ENCODE assay signal across 8 cellular contexts in the genomic region with DNA sequence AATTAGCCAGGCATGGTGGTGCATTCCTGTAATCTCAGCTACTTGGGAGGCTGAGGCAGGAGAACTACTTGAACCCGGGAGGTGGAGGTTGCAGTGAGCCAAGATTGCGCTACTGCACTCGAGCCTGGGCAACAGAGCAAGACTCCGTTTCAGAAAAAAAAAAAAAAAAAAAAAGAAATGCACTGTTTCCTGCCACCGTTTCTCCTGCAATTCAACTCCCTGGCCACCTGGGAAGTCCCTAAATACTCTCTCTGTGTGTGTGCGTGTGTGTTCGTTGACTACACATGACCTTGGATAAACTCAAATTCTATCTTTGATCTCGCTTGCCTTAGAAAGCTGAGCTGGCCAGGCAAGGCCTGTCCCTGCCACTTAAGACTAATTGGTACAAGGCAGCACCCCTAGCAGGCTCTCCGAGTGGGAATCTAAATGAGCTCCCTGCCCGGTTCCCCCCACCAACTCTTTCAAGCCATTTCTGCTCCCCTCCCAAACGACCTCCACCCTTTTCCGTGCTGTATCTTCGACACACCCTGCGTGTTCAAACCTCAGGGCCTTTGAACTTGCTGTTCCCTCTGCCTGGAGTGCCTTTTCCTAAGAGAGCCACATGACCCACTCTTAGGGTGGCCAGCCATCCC. TPM values are rescaled to one million over a fixed set of nuclear protein-coding genes. Genes with fewer than 3 reads are reported as not detected.
DNase-seq lines count a peak whose midpoint lies in the region; ATAC-seq and TF ChIP-seq lines count a peak whose summit lies in the region.

No MANE protein-coding gene starts in this region.

- CTCF ChIA-PET in CD8-positive, alpha-beta T cell (lab: Charles Lee), result interaction anchor here (1.4 to 1.5 kb wide), 2 partner anchors 20 to 28 kb away, joined by 4 to 5 read pairs; a partner anchor contains a TSS

- H3K27ac Mint-ChIP-seq in CD8-positive, alpha-beta T cell, result no peak overlapping the region
- H3K27ac Mint-ChIP-seq in T-helper 2 cell treated with Interferon-gamma antibody and Interleukin-4, amounts not matched to agents 5 μg/mL and 100 μg/mL, for 36 hours, result peak overlapping the region; percentile 53

- no peak for DNase-seq in CD8-positive, alpha-beta T cell
- DNase-seq in GM20000 (ENCODE audit: low spot score) (peak; percentile 47), right lobe of liver (no peak)
- no peak for DNase-seq in T-helper 2 cell treated with Interferon-gamma antibody and Interleukin-4, amounts not matched to agents 5 μg/mL and 100 μg/mL, for 36 hours (ENCODE audit: low spot score)

- H3K4me1 Mint-ChIP-seq in CD8-positive, alpha-beta T cell (ENCODE audit: low read depth), result peaks cover 7% of the 10 kb centered on the region
- H3K4me1 Mint-ChIP-seq in T-helper 2 cell treated with Interferon-gamma antibody and Interleukin-4, amounts not matched to agents 5 μg/mL and 100 μg/mL, for 36 hours (ENCODE audit: low read depth), result peaks cover 13% of the 10 kb centered on the region

- H3K27me3 Mint-ChIP-seq in CD8-positive, alpha-beta T cell (ENCODE audit: low read depth), result no peaks in the 10 kb centered on the region
- H3K27me3 Mint-ChIP-seq in T-helper 2 cell treated with Interferon-gamma antibody and Interleukin-4, amounts not matched to agents 5 μg/mL and 100 μg/mL, for 36 hours (ENCODE audit: low read depth), result peaks cover 2% of the 10 kb centered on the region

- no peaks in the 10 kb centered on the region for H3K27me3 ChIP-seq in CD8-positive, alpha-beta T cell (ENCODE audit: insufficient read depth, low read length)
- H3K27me3 ChIP-seq in right lobe of liver, result no peaks in the 10 kb centered on the region

- no peak overlapping the region for H3K4me3 ChIP-seq in CD8-positive, alpha-beta T cell (ENCODE audit: low read depth, low read length)
- no peak overlapping the region for H3K4me3 ChIP-seq in right lobe of liver

- H3K9me3 ChIP-seq in CD8-positive, alpha-beta T cell (ENCODE audit: low read length), result no peaks in the 10 kb centered on the region
- no peaks in the 10 kb centered on the region for H3K9me3 ChIP-seq in right lobe of liver

- H3K36me3 ChIP-seq in CD8-positive, alpha-beta T cell (ENCODE audit: insufficient read depth, low read length), result no peaks in the 10 kb centered on the region
- H3K36me3 ChIP-seq in right lobe of liver, result no peaks in the 10 kb centered on the region

- ATAC-seq in CD8-positive, alpha-beta T cell, result peak; percentile 30
- peak in 3 of 4 donors; percentile 7 to 34 (median 11) for ATAC-seq in right lobe of liver
- no peak for ATAC-seq in GM18861 (IDR thresholded peaks at IDR 0.05; ENCODE audit: unreplicated experiment)
- ATAC-seq in HG03521 (IDR thresholded peaks at IDR 0.05; ENCODE audit: unreplicated experiment), result no peak
- ATAC-seq in GM19324 (IDR thresholded peaks at IDR 0.05; ENCODE audit: low FRiP score, unreplicated experiment), result no peak
- ATAC-seq in activated CD4-positive, CD25-positive, alpha-beta regulatory T cell treated with anti-CD3 and anti-CD28 coated beads, Interleukin-2, amount 50 U/mL, for 24 hours, result no peak

- no peaks in the 10 kb centered on the region for H3K36me3 Mint-ChIP-seq in CD8-positive, alpha-beta T cell
- H3K36me3 Mint-ChIP-seq in T-helper 2 cell treated with Interferon-gamma antibody and Interleukin-4, amounts not matched to agents 5 μg/mL and 100 μg/mL, for 36 hours (ENCODE audit: low read depth), result no peaks in the 10 kb centered on the region

- H3K9me3 Mint-ChIP-seq in CD8-positive, alpha-beta T cell, result no peaks in the 10 kb centered on the region
- no peaks in the 10 kb centered on the region for H3K9me3 Mint-ChIP-seq in T-helper 2 cell treated with Interferon-gamma antibody and Interleukin-4, amounts not matched to agents 5 μg/mL and 100 μg/mL, for 36 hours

- WGBS in right lobe of liver (ENCODE audit: insufficient coverage, low coverage, low lambda C conversion rate, missing lambda C conversion rate), result 28% methylated on average over 10 of the region's 14 CpGs

- H3K4me3 Mint-ChIP-seq in CD8-positive, alpha-beta T cell, result no peak overlapping the region
- no peak overlapping the region for H3K4me3 Mint-ChIP-seq in T-helper 2 cell treated with Interferon-gamma antibody and Interleukin-4, amounts not matched to agents 5 μg/mL and 100 μg/mL, for 36 hours

- no peak overlapping the region for H3K27ac ChIP-seq in CD8-positive, alpha-beta T cell (ENCODE audit: low read depth, low read length)
- H3K27ac ChIP-seq in right lobe of liver, result peak overlapping the region in 2 of 3 donors; percentile 28 to 80

- intact Hi-C loops in CD8-positive, alpha-beta T cell (cut with DNase I, micrococcal nuclease), result no loop called here
- intact Hi-C loops in right lobe of liver (cut with DNase I), result no loop called here

- TF ChIP-seq CTCF in CD8-positive, alpha-beta T cell (IDR thresholded peaks at IDR 0.05), result no peak
- no peak for TF ChIP-seq CTCF in GM20000 (IDR thresholded peaks at IDR 0.05; ENCODE audit: extremely low read depth, missing control alignments)
- peak in 2 of 4 donors; percentile 8 to 26 for TF ChIP-seq CTCF in right lobe of liver (IDR thresholded peaks at IDR 0.05)

- no peak for TF ChIP-seq POLR2A in right lobe of liver (IDR thresholded peaks at IDR 0.05)

- POLR2A ChIA-PET in CD8-positive, alpha-beta T cell (lab: Charles Lee), result no interaction called here

- no peaks in the 10 kb centered on the region for H3K4me1 ChIP-seq in CD8-positive, alpha-beta T cell (ENCODE audit: insufficient read depth, low read length)
- H3K4me1 ChIP-seq in right lobe of liver, result peaks cover 0 to 61% (median 9%) of the 10 kb centered on the region in 4 donors

RNA-seq across cellular contexts. Expression of a gene that starts 5.2 kb away (rescaled TPM):
- 1 to 10 TPM; 7.2 to 8.2 TPM for total RNA-seq in CD8-positive, alpha-beta T cell
- 10 to 100 TPM in 4 of 6 experiments, 1 to 10 TPM in 2; 8.9 to 48.3 (median 12.5) TPM for total RNA-seq in right lobe of liver

RNA-seq across cellular contexts. Expression of a gene that starts 20.3 kb away (rescaled TPM):
- 1 to 10 TPM in 1 of 2 experiments, under 1 TPM in 1; 0.98 to 1.1 TPM for total RNA-seq in CD8-positive, alpha-beta T cell
- total RNA-seq in right lobe of liver, result 10 to 100 TPM in 4 of 6 experiments, 1 to 10 TPM in 2; 3.5 to 78.0 (median 15.7) TPM

RNA-seq across cellular contexts. Expression of a gene that starts 52.4 kb away (rescaled TPM):
- 1 to 10 TPM; 1.8 to 3.2 TPM for total RNA-seq in CD8-positive, alpha-beta T cell
- 10 to 100 TPM in 4 of 6 experiments, 1 to 10 TPM in 2; 5.7 to 25.6 (median 12.0) TPM for total RNA-seq in right lobe of liver

RNA-seq across cellular contexts. Expression of a gene that starts 56.2 kb away (rescaled TPM):
- 100 to 1,000 TPM; 398 to 399 TPM for total RNA-seq in CD8-positive, alpha-beta T cell
- total RNA-seq in right lobe of liver, result 10 to 100 TPM in 4 of 6 experiments, 1 to 10 TPM in 2; 4.5 to 25.6 (median 12.2) TPM

Comparison
In these comparisons a context has a peak if more than half of its experiments do, and no peak if none do; other contexts are left out.
1. ATAC-seq: peak in CD8-positive, alpha-beta T cell (single experiment) and right lobe of liver (3 of 4); none in GM18861 (single experiment), HG03521 (single experiment), GM19324 (single experiment) and activated CD4-positive, CD25-positive, alpha-beta regulatory T cell treated with anti-CD3 and anti-CD28 coated beads, Interleukin-2, amount 50 U/mL, for 24 hours (0 of 2).